ENCODE assay signal across 8 cellular contexts in the genomic region with DNA sequence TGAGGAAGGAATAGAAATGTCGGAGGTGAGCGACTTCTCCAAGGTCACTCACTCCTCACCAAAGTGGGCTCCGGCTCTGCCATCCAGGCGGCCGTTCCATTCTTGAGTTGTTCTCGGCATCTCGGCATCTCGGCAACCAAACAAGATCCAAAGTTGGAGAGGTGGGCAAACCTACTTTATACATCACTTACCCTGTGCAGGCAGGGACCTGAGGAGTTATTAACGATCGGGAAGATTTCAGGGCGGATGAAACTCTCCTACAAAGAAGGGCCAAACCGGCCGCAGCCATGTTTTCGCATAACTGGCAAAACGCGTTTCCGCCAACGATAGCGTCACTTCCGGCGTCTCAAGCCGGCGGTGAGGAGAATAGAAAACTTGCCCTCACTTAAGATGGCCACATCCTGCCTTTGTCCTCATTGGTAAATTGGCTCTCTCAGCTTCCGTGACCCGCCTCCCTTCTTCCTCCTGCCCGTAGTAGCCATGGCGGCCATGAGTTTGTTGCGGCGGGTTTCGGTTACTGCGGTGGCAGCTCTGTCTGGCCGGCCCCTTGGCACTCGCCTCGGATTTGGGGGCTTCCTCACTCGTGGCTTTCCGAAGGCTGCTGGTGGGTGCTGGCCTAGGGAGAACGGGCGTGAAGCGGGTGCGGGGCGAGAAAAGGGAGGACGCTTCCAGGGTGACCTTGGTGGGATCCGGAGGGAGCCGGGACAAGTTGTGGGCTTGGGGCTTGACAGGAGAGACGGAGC. TPM values are rescaled to one million over a fixed set of nuclear protein-coding genes. Genes with fewer than 3 reads are reported as not detected.
DNase-seq lines count a peak whose midpoint lies in the region; ATAC-seq and TF ChIP-seq lines count a peak whose summit lies in the region.

A gene (minus strand): TSS at position 303 of the 743 bp plus-strand sequence. CDS start 14 bp downstream, at position 289.
A gene (plus strand): TSS at position 459 of the 743 bp plus-strand sequence. CDS start 22 bp downstream, at position 481.

- H3K27me3 ChIP-seq in PC-3 (ENCODE audit: low read length): no peaks in the 10 kb centered on the region

- no peak for TF ChIP-seq EP300 in Ishikawa (IDR thresholded peaks at IDR 0.05; ENCODE audit: borderline replicate concordance)

- H3K36me3 ChIP-seq in PC-3 (ENCODE audit: low read depth, low read length): peaks cover 22% of the 10 kb centered on the region
- H3K36me3 ChIP-seq in mucosa of descending colon (ENCODE audit: low read depth): no peaks in the 10 kb centered on the region

- intact Hi-C loops in PC-3 (cut with micrococcal nuclease) (loop anchor here (2.0 kb wide), 2 partner anchors 42 to 48 kb away; a partner anchor contains a TSS), mucosa of descending colon (cut with DNase I, micrococcal nuclease) (no loop called here)

- no peak for TF ChIP-seq RAD21 in Ishikawa (IDR thresholded peaks at IDR 0.05; ENCODE audit: low read depth)

- no peaks in the 10 kb centered on the region for H3F3A ChIP-seq in PC-3 (ENCODE audit: low read length, unreplicated experiment)

- POLR2A ChIA-PET in PC-3 (lab: Charles Lee; ENCODE audit: unreplicated experiment): interaction anchor here (1.4 kb wide), 1 partner anchor 42 kb away, joined by 6 read pairs; a partner anchor contains a TSS

- DNase-seq in DMS114 treated with DMSO at 0.1 percent for 48 hours (lab: John Stamatoyannopoulos, UW; ENCODE audit: unreplicated experiment) (peak; percentile 97), PC-3 (peak; percentile 97), activated T-cell treated with anti-CD3 and anti-CD28 coated beads for 48 hours (ENCODE audit: low read depth) (peak; percentile 85), epithelial cell of prostate (ENCODE audit: low read depth, low spot score) (peak; percentile 79), mucosa of descending colon (peak; percentile 92 to 97 (median 95))
- DNase-seq in stimulated activated CD8-positive, alpha-beta memory T cell treated with anti-CD3 and anti-CD28 coated beads, Interleukin-4, amount 100 ng/mL, for 24 hours (ENCODE audit: low read depth): peak; percentile 87

- H3K9ac ChIP-seq in PC-3 (ENCODE audit: low read length): peak within 1 kb of the TSS; percentile 91

- no TSS peak for BruUV-seq in PC-3 (replicated peaks; lab: Mats Ljungman, UMichigan)

- TF ChIP-seq CTCF in PC-3 (conservative IDR thresholded peaks at IDR 0.05; ENCODE audit: low read depth, low read length) (no peak), mucosa of descending colon (IDR thresholded peaks at IDR 0.05) (no peak)

- CTCF ChIA-PET in PC-3 (lab: Charles Lee): interaction anchor here (0.6 to 1.5 kb wide), 3 partner anchors 42 to 426 kb away, joined by 3 to 8 read pairs (median 4); a partner anchor contains a TSS

- H3K4me3 ChIP-seq in PC-3 (ENCODE audit: low read length) (peak within 1 kb of the TSS; percentile 90), mucosa of descending colon (peak within 1 kb of the TSS; percentile 71)

- H3K9me2 ChIP-seq in PC-3 (replicated peaks; ENCODE audit: low read length): no peaks in the 10 kb centered on the region

- H3K27ac ChIP-seq in PC-3 (ENCODE audit: low read length) (peak within 1 kb of the TSS; percentile 59), epithelial cell of prostate (peak within 1 kb of the TSS; percentile 65)

- H4K20me1 ChIP-seq in PC-3 (ENCODE audit: low read length): no peaks in the 10 kb centered on the region

- peak within 1 kb of the TSS; percentile 88 for H2AFZ ChIP-seq in PC-3 (ENCODE audit: low read length)

- H3K79me2 ChIP-seq in PC-3 (ENCODE audit: low read length): peaks cover 87% of the 10 kb centered on the region

- ATAC-seq in GM21576 (IDR thresholded peaks at IDR 0.05; ENCODE audit: unreplicated experiment) (peak; percentile 94), PC-3 (peak; percentile 100), mucosa of descending colon (peak; percentile 100)

- H3K4me1 ChIP-seq in PC-3 (ENCODE audit: insufficient read depth, low read length): peaks cover 13% of the 10 kb centered on the region
- H3K4me1 ChIP-seq in mucosa of descending colon (ENCODE audit: low read depth): peaks cover 17% of the 10 kb centered on the region

- H3K9me3 ChIP-seq in PC-3 (ENCODE audit: low read length): no peaks in the 10 kb centered on the region
- no peaks in the 10 kb centered on the region for H3K9me3 ChIP-seq in mucosa of descending colon

- peak within 1 kb of the TSS; percentile 92 for H3K4me2 ChIP-seq in PC-3 (ENCODE audit: low read length)

TF ChIP-seq in Ishikawa, 13 proteins besides CTCF, POLR2A, EP300 and RAD21:
- TF ChIP-seq ZBTB7A (IDR thresholded peaks at IDR 0.05; ENCODE audit: low read depth) (no peak), TEAD4 (IDR thresholded peaks at IDR 0.05) (peak; percentile 70), FOXM1 (IDR thresholded peaks at IDR 0.05; ENCODE audit: borderline replicate concordance, low read depth) (no peak; the same call in 1 of the 2 replicates), TCF12 (IDR thresholded peaks at IDR 0.05; ENCODE audit: low read depth) (peak; percentile 80), YY1 (IDR thresholded peaks at IDR 0.05; ENCODE audit: low read depth) (peak; percentile 100), CREB1 (IDR thresholded peaks at IDR 0.05; ENCODE audit: low read depth) (peak; percentile 95), EGR1 (IDR thresholded peaks at IDR 0.05) (peak; percentile 90), TAF1 (IDR thresholded peaks at IDR 0.05; ENCODE audit: low read depth) (peak; percentile 98), NFIC (IDR thresholded peaks at IDR 0.05) (no peak; the same call in 1 of the 2 replicates), CEBPB (IDR thresholded peaks at IDR 0.05) (no peak)
- TF ChIP-seq, protein P1, sequence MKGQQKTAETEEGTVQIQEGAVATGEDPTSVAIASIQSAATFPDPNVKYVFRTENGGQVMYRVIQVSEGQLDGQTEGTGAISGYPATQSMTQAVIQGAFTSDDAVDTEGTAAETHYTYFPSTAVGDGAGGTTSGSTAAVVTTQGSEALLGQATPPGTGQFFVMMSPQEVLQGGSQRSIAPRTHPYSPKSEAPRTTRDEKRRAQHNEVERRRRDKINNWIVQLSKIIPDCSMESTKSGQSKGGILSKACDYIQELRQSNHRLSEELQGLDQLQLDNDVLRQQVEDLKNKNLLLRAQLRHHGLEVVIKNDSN (IDR thresholded peaks at IDR 0.05): no peak
- TF ChIP-seq, protein P2, sequence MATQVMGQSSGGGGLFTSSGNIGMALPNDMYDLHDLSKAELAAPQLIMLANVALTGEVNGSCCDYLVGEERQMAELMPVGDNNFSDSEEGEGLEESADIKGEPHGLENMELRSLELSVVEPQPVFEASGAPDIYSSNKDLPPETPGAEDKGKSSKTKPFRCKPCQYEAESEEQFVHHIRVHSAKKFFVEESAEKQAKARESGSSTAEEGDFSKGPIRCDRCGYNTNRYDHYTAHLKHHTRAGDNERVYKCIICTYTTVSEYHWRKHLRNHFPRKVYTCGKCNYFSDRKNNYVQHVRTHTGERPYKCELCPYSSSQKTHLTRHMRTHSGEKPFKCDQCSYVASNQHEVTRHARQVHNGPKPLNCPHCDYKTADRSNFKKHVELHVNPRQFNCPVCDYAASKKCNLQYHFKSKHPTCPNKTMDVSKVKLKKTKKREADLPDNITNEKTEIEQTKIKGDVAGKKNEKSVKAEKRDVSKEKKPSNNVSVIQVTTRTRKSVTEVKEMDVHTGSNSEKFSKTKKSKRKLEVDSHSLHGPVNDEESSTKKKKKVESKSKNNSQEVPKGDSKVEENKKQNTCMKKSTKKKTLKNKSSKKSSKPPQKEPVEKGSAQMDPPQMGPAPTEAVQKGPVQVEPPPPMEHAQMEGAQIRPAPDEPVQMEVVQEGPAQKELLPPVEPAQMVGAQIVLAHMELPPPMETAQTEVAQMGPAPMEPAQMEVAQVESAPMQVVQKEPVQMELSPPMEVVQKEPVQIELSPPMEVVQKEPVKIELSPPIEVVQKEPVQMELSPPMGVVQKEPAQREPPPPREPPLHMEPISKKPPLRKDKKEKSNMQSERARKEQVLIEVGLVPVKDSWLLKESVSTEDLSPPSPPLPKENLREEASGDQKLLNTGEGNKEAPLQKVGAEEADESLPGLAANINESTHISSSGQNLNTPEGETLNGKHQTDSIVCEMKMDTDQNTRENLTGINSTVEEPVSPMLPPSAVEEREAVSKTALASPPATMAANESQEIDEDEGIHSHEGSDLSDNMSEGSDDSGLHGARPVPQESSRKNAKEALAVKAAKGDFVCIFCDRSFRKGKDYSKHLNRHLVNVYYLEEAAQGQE (IDR thresholded peaks at IDR 0.05; ENCODE audit: low read depth): no peak
- TF ChIP-seq, protein P3, sequence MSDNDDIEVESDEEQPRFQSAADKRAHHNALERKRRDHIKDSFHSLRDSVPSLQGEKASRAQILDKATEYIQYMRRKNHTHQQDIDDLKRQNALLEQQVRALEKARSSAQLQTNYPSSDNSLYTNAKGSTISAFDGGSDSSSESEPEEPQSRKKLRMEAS (IDR thresholded peaks at IDR 0.05): peak; percentile 83

RNA-seq across cellular contexts. Expression of the first gene that starts in this region (rescaled TPM):
- 68.0 and 77.0 TPM in 2 replicates for total RNA-seq in PC-3 (2014; rRNA removed)
- 10 to 100 TPM; 26.1 to 36.8 (median 27.3) TPM for total RNA-seq in mucosa of descending colon

RNA-seq across cellular contexts. Expression of the second gene that starts in this region (rescaled TPM):
- total RNA-seq in PC-3 (2014; rRNA removed) (125 and 126 TPM in 2 replicates), mucosa of descending colon (100 to 1,000 TPM; 123 to 139 (median 138) TPM)

Comparison
In these comparisons a context has a peak if more than half of its experiments do, and no peak if none do; other contexts are left out.
1. Peak in every context shown above with its lines: DNase-seq, ATAC-seq, H3K4me3 ChIP-seq and H3K27ac ChIP-seq.